In genomic region chr11:44839458-44840084, GRCh38 we compare ENCODE assay signal across 18 cellular contexts.
DNase-seq lines count a peak whose midpoint lies in the region; ATAC-seq, FAIRE-seq and TF ChIP-seq lines count a peak whose summit lies in the region.
"Had no signal": no experiment of that assay in that cellular context is flagged by ENCODE, and none has a peak within 500 bp of the region (broad histone marks: within the 10 kb centered on the region; RNA-seq: fewer than 3 reads in every experiment).

No MANE protein-coding gene starts in this region.

- FAIRE-seq in H1 (lab: Jason Lieb, UNC) (no peak), pancreas (lab: Jason Lieb, UNC) (no peak)
- FAIRE-seq: GM19239, HTR-8/SVneo had no signal

- H3K14ac ChIP-seq in H9 (ENCODE audit: insufficient read depth, low read length) (no peak overlapping the region; the same call in 1 of the 2 replicates), H1 (ENCODE audit: insufficient read length) (no peak overlapping the region)

- no peak overlapping the region for H2BK15ac ChIP-seq in H9 (ENCODE audit: low read depth, low read length)
- peak overlapping the region; percentile 12; the same call in 1 of the 2 replicates for H2BK15ac ChIP-seq in H1 (ENCODE audit: low read length)

- H3K27me3 ChIP-seq in H9 (ENCODE audit: insufficient read depth, low read length) (no peaks in the 10 kb centered on the region), H1 (replicated peaks in 1 of 4; ENCODE audit: control insufficient read depth in 3 of 4, extremely low read depth in 1 of 4, insufficient read depth in 3 of 4, low read length in 3 of 4) (peaks cover 0 to 2% (median 0%) of the 10 kb centered on the region in 4 experiments; a peak in 1 of 7 replicates), pancreas (no peaks in the 10 kb centered on the region)

- no peak overlapping the region for H4K91ac ChIP-seq in H9 (ENCODE audit: insufficient read length, low read depth, low read length)
- no peak overlapping the region for H4K91ac ChIP-seq in H1 (replicated peaks; ENCODE audit: insufficient read length, low read length)

- no peak for TF ChIP-seq EP300 in H1 (IDR thresholded peaks at IDR 0.05; ENCODE audit: borderline replicate concordance in 1 of 2, low read depth in 2 of 2, low read length in 2 of 2)

- H3K36me3 Mint-ChIP-seq in H9 (ENCODE audit: insufficient read depth in 1 of 3, low read depth in 3 of 3) (peaks cover 5 to 24% (median 12%) of the 10 kb centered on the region in 3 experiments), neural crest cell (ENCODE audit: low read depth) (peaks cover 39% of the 10 kb centered on the region)

- H3K9ac ChIP-seq in H9 (ENCODE audit: extremely low read depth, insufficient read length, low read length) (no peak overlapping the region), H1 (replicated peaks in 1 of 4; ENCODE audit: extremely low read depth in 1 of 4, low read depth in 3 of 4, low read length in 3 of 4) (no peak overlapping the region)

- H2AFZ ChIP-seq in H9 (ENCODE audit: low read length) = no peak overlapping the region
- H2AFZ ChIP-seq in H1 (ENCODE audit: low read length) = no peak overlapping the region
- H2AFZ ChIP-seq: PC-9 had no signal

- no peak for DNase-seq in H9
- peak; percentile 62 for DNase-seq in NCI-H69 (lab: John Stamatoyannopoulos, UW)
- DNase-seq in H1 (ENCODE audit: low read depth in 1 of 2, low spot score in 2 of 2) = no peak
- DNase-seq in neural crest cell (ENCODE audit: low read depth, low spot score) = no peak
- DNase-seq in pancreas = no peak
- DNase-seq in stimulated activated naive CD4-positive, alpha-beta T cell treated with Interleukin-2 at 50 U/mL for 16 hours (lab: John Stamatoyannopoulos, UW) = no peak
- DNase-seq: DMS153, H7, NCI-H1105, NCI-H1694 treated with DMSO at 0.1 percent for 48 hours, NCI-H2107, NCI-H345, PC-9 had no signal

- H3K27ac Mint-ChIP-seq in H9 (no peak overlapping the region), neural crest cell (ENCODE audit: unreplicated experiment) (peak overlapping the region; percentile 64)

- H3K4me3 ChIP-seq in H1 (ENCODE audit: extremely low read depth in 1 of 4, insufficient read depth in 2 of 4, low read depth in 3 of 4, low read length in 4 of 4) (no peak overlapping the region), pancreas (no peak overlapping the region)
- H3K4me3 ChIP-seq: PC-9 had no signal

- H3K4ac ChIP-seq in H9 (ENCODE audit: low read depth, low read length) = no peak overlapping the region; the same call in 1 of the 2 replicates
- H3K4ac ChIP-seq in H1 (replicated peaks; ENCODE audit: insufficient read length, low read depth, low read length) = no peak overlapping the region

- CTCF ChIA-PET in H1 (lab: Charles Lee; ENCODE audit: partially characterized antibody) = interaction anchor here (0.6 to 2.7 kb wide), 4 partner anchors 13 to 284 kb away, joined by 3 to 9 read pairs (median 3); no protein-coding TSS in a partner anchor

- H2BK120ac ChIP-seq in H9 (ENCODE audit: low read depth, low read length, poor library complexity, severe bottlenecking) = no peak overlapping the region
- H2BK120ac ChIP-seq in H1 (replicated peaks; ENCODE audit: low read depth, low read length) = no peak overlapping the region

- H3K79me2 ChIP-seq in H9 (ENCODE audit: insufficient read depth, low read length) (no peaks in the 10 kb centered on the region), H1 (ENCODE audit: control insufficient read depth in 1 of 2, insufficient read depth in 2 of 2, low read length in 2 of 2) (no peaks in the 10 kb centered on the region)

- peaks cover 73 to 76% of the 10 kb centered on the region in 2 experiments for H3K4me1 Mint-ChIP-seq in H9
- H3K4me1 Mint-ChIP-seq in neural crest cell = peaks cover 50% of the 10 kb centered on the region

- H4K20me1 ChIP-seq in H9 (ENCODE audit: control insufficient read depth, insufficient read depth, insufficient read length) = no peaks in the 10 kb centered on the region
- H4K20me1 ChIP-seq in H1 (replicated peaks in 1 of 2; ENCODE audit: control insufficient read depth in 1 of 2, insufficient read depth in 2 of 2, low read length in 2 of 2) = no peaks in the 10 kb centered on the region

- no peak for ATAC-seq in pancreas
- ATAC-seq in GM18502 (IDR thresholded peaks at IDR 0.05; ENCODE audit: poor library complexity, unreplicated experiment) = no peak
- no peak for ATAC-seq in HG02840 (IDR thresholded peaks at IDR 0.05; ENCODE audit: low FRiP score, unreplicated experiment)

- TF ChIP-seq POLR2A in H1 (IDR thresholded peaks at IDR 0.05; ENCODE audit: control extremely low read depth in 1 of 2, low read depth in 2 of 2, low read length in 2 of 2) = no peak

- TF ChIP-seq CTCF in H9 (conservative IDR thresholded peaks at IDR 0.05) = no peak
- no peak for TF ChIP-seq CTCF in H1 (IDR thresholded peaks at IDR 0.05; ENCODE audit: control extremely low read depth in 1 of 3, insufficient read depth in 1 of 3, low read depth in 1 of 3, low read length in 3 of 3)
- no peak for TF ChIP-seq CTCF in neural crest cell (conservative IDR thresholded peaks at IDR 0.05)
- no peak for TF ChIP-seq CTCF in pancreas (IDR thresholded peaks at IDR 0.05)

- H3K56ac ChIP-seq in H9 (ENCODE audit: insufficient read length, low read depth, low read length) = no peak overlapping the region
- no peak overlapping the region for H3K56ac ChIP-seq in H1 (replicated peaks; ENCODE audit: insufficient read length, low read depth, low read length)

- TF ChIP-seq RAD21 in H1 (IDR thresholded peaks at IDR 0.05 in 1 of 2, conservative IDR thresholded peaks at IDR 0.05 in 1 of 2; ENCODE audit: low read depth in 2 of 2, low read length in 2 of 2) = no peak

- H3K23me2 ChIP-seq in H9 (ENCODE audit: insufficient read length, low read depth, low read length, poor library complexity, severe bottlenecking) = no peaks in the 10 kb centered on the region
- H3K23me2 ChIP-seq in H1 (ENCODE audit: low read depth, low read length) = no peaks in the 10 kb centered on the region

- no peak overlapping the region for H2AK5ac ChIP-seq in H9 (ENCODE audit: insufficient read length, low read length)
- peak overlapping the region; percentile 32; the same call in 1 of the 2 replicates for H2AK5ac ChIP-seq in H1 (ENCODE audit: low read depth, low read length)

- H3K27ac ChIP-seq in H9 (ENCODE audit: insufficient read length, low read depth, low read length) (no peak overlapping the region), H1 (ENCODE audit: low read depth, low read length) (no peak overlapping the region), pancreas (no peak overlapping the region)
- H3K27ac ChIP-seq: C4-2B, PC-9 had no signal

- H3K9me3 Mint-ChIP-seq in H9 (peaks cover 18 to 20% of the 10 kb centered on the region in 2 experiments), neural crest cell (peaks cover 4% of the 10 kb centered on the region)

- H3K4me3 Mint-ChIP-seq in H9 (no peak overlapping the region), neural crest cell (no peak overlapping the region)

- H3K9me3 ChIP-seq in H9 (ENCODE audit: control insufficient read depth, low read depth, low read length) = no peaks in the 10 kb centered on the region
- H3K9me3 ChIP-seq in H1 (ENCODE audit: insufficient read depth in 2 of 2, low read depth in 1 of 2, low read length in 1 of 2) = peaks cover 0 to 13% of the 10 kb centered on the region in 2 experiments; a peak in 2 of 4 replicates
- H3K9me3 ChIP-seq in pancreas = no peaks in the 10 kb centered on the region

- H4K8ac ChIP-seq in H9 (replicated peaks; ENCODE audit: insufficient read length, low read depth, low read length) = no peak overlapping the region
- no peak overlapping the region for H4K8ac ChIP-seq in H1 (ENCODE audit: extremely low read depth, insufficient read depth, low read length)

- intact Hi-C loops in pancreas (cut with DNase I) = no loop called here

- H3K23ac ChIP-seq in H9 (ENCODE audit: insufficient read length, low read depth, low read length) (no peak overlapping the region), H1 (ENCODE audit: insufficient read length) (no peak overlapping the region)

- H2BK20ac ChIP-seq in H9 (ENCODE audit: low read depth, low read length, poor library complexity, severe bottlenecking) (no peak overlapping the region), H1 (ENCODE audit: low read length) (no peak overlapping the region)

- H3K4me2 ChIP-seq in H9 (ENCODE audit: insufficient read depth, insufficient read length, low read length) (no peak overlapping the region), H1 (ENCODE audit: insufficient read depth in 1 of 2, low read depth in 2 of 2, low read length in 2 of 2) (no peak overlapping the region)
- H3K4me2 ChIP-seq: PC-9 had no signal

- H2BK12ac ChIP-seq in H9 (ENCODE audit: insufficient read length, low read depth, low read length) = no peak overlapping the region
- H2BK12ac ChIP-seq in H1 (ENCODE audit: low read depth, low read length) = peak overlapping the region; percentile 40; the same call in 1 of the 2 replicates

- peaks cover 9% of the 10 kb centered on the region; the same call in 1 of the 2 replicates for H3K4me1 ChIP-seq in H9 (ENCODE audit: insufficient read depth, low read length)
- peaks cover 2 to 24% (median 13%) of the 10 kb centered on the region in 4 experiments; a peak in 6 of 7 replicates for H3K4me1 ChIP-seq in H1 (replicated peaks in 1 of 4; ENCODE audit: control insufficient read depth in 3 of 4, insufficient read depth in 4 of 4, low read length in 3 of 4)
- no peaks in the 10 kb centered on the region for H3K4me1 ChIP-seq in pancreas

- no peaks in the 10 kb centered on the region for H3K79me1 ChIP-seq in H9 (ENCODE audit: insufficient read depth, low read depth, low read length, poor library complexity, severe bottlenecking)
- no peaks in the 10 kb centered on the region for H3K79me1 ChIP-seq in H1 (ENCODE audit: low read depth, low read length)

- POLR2A ChIA-PET in H1 (lab: Charles Lee; ENCODE audit: partially characterized antibody) = interaction anchor here (0.6 kb wide), 1 partner anchor 35 kb away, joined by 3 read pairs; no protein-coding TSS in a partner anchor

- no CpG with 5 or more reads among the region's 6 CpGs for WGBS in H9 (ENCODE audit: extremely low coverage, insufficient read length, low lambda C conversion rate)
- WGBS in H1 (ENCODE audit: extremely low coverage in 1 of 2, insufficient coverage in 1 of 2, insufficient read length in 1 of 2, insufficient replicate concordance in 2 of 2, low coverage in 1 of 2, low lambda C conversion rate in 2 of 2, missing lambda C conversion rate in 1 of 2), 2 experiments = 88% methylated on average over 5 of the region's 6 CpGs; no CpG with 5 or more reads in 1 of the 2 experiments
- 69 to 83% methylated on average over 5 to 6 of the region's 6 CpGs for WGBS in pancreas, 2 donors

- H4K5ac ChIP-seq in H9 (ENCODE audit: insufficient read length, low read depth, low read length) = no peak overlapping the region
- H4K5ac ChIP-seq in H1 (ENCODE audit: insufficient read length, low read depth, low read length) = no peak overlapping the region

- H3K27me3 Mint-ChIP-seq in H9 (ENCODE audit: low read depth) = peaks cover 3% of the 10 kb centered on the region; the same call in 1 of the 2 replicates
- no peaks in the 10 kb centered on the region for H3K27me3 Mint-ChIP-seq in neural crest cell (ENCODE audit: low read depth)

- no peak overlapping the region for H3T11ph ChIP-seq in H9 (ENCODE audit: low read length)

- H3K18ac ChIP-seq in H9 (ENCODE audit: insufficient read length, low read depth, low read length) = peak overlapping the region; percentile 11
- no peak overlapping the region for H3K18ac ChIP-seq in H1 (ENCODE audit: extremely low read depth, low read length)

- H3K36me3 ChIP-seq in H1 (ENCODE audit: control insufficient read depth in 2 of 4, insufficient read depth in 4 of 4, low read length in 3 of 4) = no peaks in the 10 kb centered on the region
- no peaks in the 10 kb centered on the region for H3K36me3 ChIP-seq in pancreas

- H2BK5ac ChIP-seq in H9 (ENCODE audit: insufficient read length, low read length) (no peak overlapping the region), H1 (ENCODE audit: low read depth, low read length) (no peak overlapping the region)
